In genomic region chr7:70703785-70704184, GRCh38 we compare ENCODE assay signal across 17 cellular contexts.
"Had no signal": no experiment of that assay in that cellular context is flagged by ENCODE, and none has a peak within 500 bp of the region (broad histone marks: within the 10 kb centered on the region; RNA-seq: fewer than 3 reads in every experiment).

No MANE protein-coding gene starts in this region.

- H3K27me3 Mint-ChIP-seq: activated CD4-positive, alpha-beta memory T cell treated with anti-CD3 and anti-CD28 coated beads for 36 hours; stimulated activated naive B cell treated with anti-CD40 and anti-IgM and Interleukin-4, amounts not matched to agents 10 μg/mL and 1 μg/mL and 100 μg/mL, for 72 hours had no signal

- H3K36me3 Mint-ChIP-seq: activated CD4-positive, alpha-beta memory T cell treated with anti-CD3 and anti-CD28 coated beads for 36 hours; activated naive CD8-positive, alpha-beta T cell; stimulated activated naive B cell treated with anti-CD40 and anti-IgM and Interleukin-4, amounts not matched to agents 10 μg/mL and 1 μg/mL and 100 μg/mL, for 72 hours had no signal

- H3K27ac ChIP-seq: brain microvascular endothelial cell, hepatocyte, spleen, transverse colon had no signal

- H3K36me3 ChIP-seq: brain microvascular endothelial cell, transverse colon had no signal

- H3K27ac Mint-ChIP-seq: activated CD4-positive, alpha-beta memory T cell treated with anti-CD3 and anti-CD28 coated beads for 36 hours; activated naive CD8-positive, alpha-beta T cell; nephron; stimulated activated naive B cell treated with anti-CD40 and anti-IgM and Interleukin-4, amounts not matched to agents 10 μg/mL and 1 μg/mL and 100 μg/mL, for 72 hours had no signal

- H3K4me3 Mint-ChIP-seq: activated CD4-positive, alpha-beta memory T cell treated with anti-CD3 and anti-CD28 coated beads for 36 hours; activated naive CD8-positive, alpha-beta T cell; activated T-cell treated with anti-CD3 and anti-CD28 coated beads, Interleukin-2, amount 50 U/mL, for 4 hours; nephron; stimulated activated naive B cell treated with anti-CD40 and anti-IgM and Interleukin-4, amounts not matched to agents 10 μg/mL and 1 μg/mL and 100 μg/mL, for 72 hours had no signal

- H3K27me3 ChIP-seq: brain microvascular endothelial cell, hepatocyte, spleen, transverse colon had no signal

- DNase-seq: activated CD4-positive, alpha-beta memory T cell treated with anti-CD3 and anti-CD28 coated beads for 36 hours; activated effector memory CD4-positive, alpha-beta T cell treated with anti-CD3 and anti-CD28 coated beads, Interleukin-2, amount 50 U/mL, for 16 hours; activated T-cell treated with anti-CD3 and anti-CD28 coated beads, Interleukin-2, amount 50 U/mL, for 4 hours; amygdala; brain microvascular endothelial cell; dermis blood vessel endothelial cell; erythroblast; mammary epithelial cell; spleen; stimulated activated CD4-positive, alpha-beta T cell treated with anti-CD3 and anti-CD28 coated beads, Interleukin-1b, Interleukin-23, amount 100 ng/mL, for 48 hours; stimulated activated naive B cell treated with anti-CD40 and anti-IgM and Interleukin-4, amounts not matched to agents 10 μg/mL and 1 μg/mL and 100 μg/mL, for 72 hours; T-helper 9 cell; transverse colon had no signal

- ATAC-seq: activated T-cell treated with anti-CD3 and anti-CD28 coated beads, Interleukin-2, amount 50 U/mL, for 4 hours; sciatic nerve; stimulated activated naive B cell treated with anti-CD40 and anti-IgM and Interleukin-4, amounts not matched to agents 10 μg/mL and 1 μg/mL and 100 μg/mL, for 72 hours had no signal

- H3K4me1 ChIP-seq: spleen had no signal

- H3K9me3 Mint-ChIP-seq: activated CD4-positive, alpha-beta memory T cell treated with anti-CD3 and anti-CD28 coated beads for 36 hours; activated T-cell treated with anti-CD3 and anti-CD28 coated beads, Interleukin-2, amount 50 U/mL, for 4 hours; nephron; stimulated activated naive B cell treated with anti-CD40 and anti-IgM and Interleukin-4, amounts not matched to agents 10 μg/mL and 1 μg/mL and 100 μg/mL, for 72 hours had no signal

- H3K4me3 ChIP-seq: hepatocyte, spleen, transverse colon had no signal

- H3K9me3 ChIP-seq: spleen, transverse colon had no signal
